In the genomic region with DNA sequence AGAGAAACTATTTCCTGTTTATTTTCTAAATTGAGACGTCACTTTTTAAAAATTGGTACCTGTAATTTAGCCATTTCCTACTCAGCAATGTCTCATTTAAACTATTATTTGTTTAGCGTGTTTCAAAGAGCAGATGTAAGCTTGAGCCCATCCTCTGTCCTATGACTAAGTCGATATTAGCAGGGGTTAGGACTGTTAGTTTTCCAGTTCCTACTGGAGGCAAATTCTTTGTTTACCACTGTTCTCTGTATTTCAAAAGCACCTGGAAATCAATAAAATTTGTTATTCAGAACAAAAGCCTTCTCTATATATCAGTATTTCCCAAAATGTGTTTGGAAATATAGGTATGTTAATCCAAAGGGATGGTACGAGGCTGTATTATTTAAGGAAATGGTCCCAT, we compare ENCODE assay signal across 21 cellular contexts.
"Had no signal": no experiment of that assay in that cellular context is flagged by ENCODE, and none has a peak within 500 bp of the region (broad histone marks: within the 10 kb centered on the region; RNA-seq: fewer than 3 reads in every experiment).

No MANE protein-coding gene starts in this region.

- H3K36me3 ChIP-seq: thoracic aorta had no signal

- FAIRE-seq: colon, frontal cortex, keratinocyte, urothelium cell line had no signal

- H3K9me3 ChIP-seq: mucosa of descending colon, neutrophil, sigmoid colon, thoracic aorta, tibial nerve, upper lobe of left lung had no signal

- H2AFZ ChIP-seq: parathyroid adenoma had no signal

- H3K27ac ChIP-seq: dorsolateral prefrontal cortex, neutrophil, parathyroid adenoma, sigmoid colon, thoracic aorta, tibial nerve, upper lobe of left lung had no signal

- H3K4me3 ChIP-seq: dorsolateral prefrontal cortex, mucosa of descending colon, sigmoid colon, thoracic aorta, tibial nerve, upper lobe of left lung had no signal

- DNase-seq: dorsolateral prefrontal cortex; effector CD4-positive, alpha-beta T cell; hypothalamus; mesenchymal stem cell; mucosa of descending colon; naive B cell; sigmoid colon; stimulated activated CD4-positive, alpha-beta T cell treated with anti-CD3 and anti-CD28 coated beads, Interleukin-2, amount 100 ng/mL, for 24 hours; stimulated activated CD4-positive, alpha-beta T cell treated with anti-CD3 and anti-CD28 coated beads, Interleukin-4, amount 100 ng/mL, for 24 hours; stimulated activated naive CD8-positive, alpha-beta T cell treated with anti-CD3 and anti-CD28 coated beads, Interleukin-15, Interleukin-2, amounts not matched to agents 100 U/mL and 50 U/mL, for 24 hours; upper lobe of left lung had no signal

- H3K79me2 ChIP-seq: parathyroid adenoma had no signal

- H3K4me1 ChIP-seq: parathyroid adenoma, sigmoid colon, tibial nerve, upper lobe of left lung had no signal

- H3K9ac ChIP-seq: parathyroid adenoma had no signal

- ATAC-seq: mucosa of descending colon; natural killer cell treated with Interleukin-12 subunit alpha and Interleukin-12 subunit beta and Interleukin-15 and Interleukin-18, amount 100 ng/mL, for 72 hours; stimulated activated memory B cell treated with anti-CD40 and anti-IgM and Interleukin-4, amounts not matched to agents 10 μg/mL and 1 μg/mL and 100 μg/mL, for 72 hours; stimulated activated naive CD8-positive, alpha-beta T cell treated with anti-CD3 and anti-CD28 coated beads, Interleukin-15, Interleukin-2, amounts not matched to agents 100 U/mL and 50 U/mL, for 24 hours had no signal

- H3K27me3 ChIP-seq: dorsolateral prefrontal cortex, neutrophil, sigmoid colon, tibial nerve, upper lobe of left lung had no signal
